8 cellular contexts compared by ENCODE assay signal in genomic region chr19:10544242-10544752, GRCh38. TPM values are rescaled to one million over a fixed set of nuclear protein-coding genes. Genes with fewer than 3 reads are reported as not detected.
DNase-seq lines count a peak whose midpoint lies in the region; ATAC-seq and TF ChIP-seq lines count a peak whose summit lies in the region.

No MANE protein-coding gene starts in this region.

- H3K9me2 ChIP-seq in OCI-LY1 (ENCODE audit: low read depth, low read length): no peaks in the 10 kb centered on the region

- peaks cover 2% of the 10 kb centered on the region for H3K27me3 Mint-ChIP-seq in activated T-cell treated with anti-CD3 and anti-CD28 coated beads, Interleukin-2, amount 50 U/mL, for 4 hours (ENCODE audit: low read depth)
- H3K27me3 Mint-ChIP-seq in chondrocyte (ENCODE audit: low read depth): no peaks in the 10 kb centered on the region

- peaks cover 11% of the 10 kb centered on the region for H3K4me1 ChIP-seq in OCI-LY1 (ENCODE audit: insufficient read depth, low read length, severe bottlenecking)
- H3K4me1 ChIP-seq in mesendoderm (ENCODE audit: control insufficient read depth, low read depth, low read length): no peaks in the 10 kb centered on the region
- peaks cover 15% of the 10 kb centered on the region for H3K4me1 ChIP-seq in upper lobe of right lung

- H3K4me3 ChIP-seq in OCI-LY1 (ENCODE audit: low read depth, low read length, poor library complexity, severe bottlenecking) (peak overlapping the region; percentile 94), mesendoderm (ENCODE audit: low read length) (peak overlapping the region; percentile 87), upper lobe of right lung (peak overlapping the region; percentile 88)

- no peak for TF ChIP-seq CTCF in OCI-LY1 (IDR thresholded peaks at IDR 0.05; ENCODE audit: low read length)
- no peak for TF ChIP-seq CTCF in chondrocyte (IDR thresholded peaks at IDR 0.05)
- no peak for TF ChIP-seq CTCF in upper lobe of right lung (IDR thresholded peaks at IDR 0.05)

- peaks cover 13% of the 10 kb centered on the region for H3K4me1 Mint-ChIP-seq in activated T-cell treated with anti-CD3 and anti-CD28 coated beads, Interleukin-2, amount 50 U/mL, for 4 hours (ENCODE audit: low read depth)
- H3K4me1 Mint-ChIP-seq in chondrocyte (ENCODE audit: low read depth): peaks cover 15% of the 10 kb centered on the region

- H3K9me3 ChIP-seq in OCI-LY1 (ENCODE audit: low read length) (no peaks in the 10 kb centered on the region), upper lobe of right lung (no peaks in the 10 kb centered on the region)

- H3K27ac ChIP-seq in OCI-LY1 (ENCODE audit: low read depth, low read length, poor library complexity, severe bottlenecking) (peak overlapping the region; percentile 59), mesendoderm (ENCODE audit: low read depth, low read length) (peak overlapping the region; percentile 37), upper lobe of right lung (peak overlapping the region; percentile 91)

- H3K27me3 ChIP-seq in OCI-LY1 (ENCODE audit: insufficient read depth, low read length): no peaks in the 10 kb centered on the region
- no peaks in the 10 kb centered on the region for H3K27me3 ChIP-seq in mesendoderm (ENCODE audit: insufficient read depth, low read length, poor library complexity)
- H3K27me3 ChIP-seq in upper lobe of right lung: no peaks in the 10 kb centered on the region

- WGBS in mesendoderm (ENCODE audit: extremely low coverage, insufficient coverage, low lambda C conversion rate): no CpG with 5 or more reads among the region's 22 CpGs

- DNase-seq in activated T-cell treated with anti-CD3 and anti-CD28 coated beads, Interleukin-2, amount 50 U/mL, for 4 hours: no peak
- DNase-seq in activated T-cell treated with anti-CD3 and anti-CD28 coated beads for 4 hours: no peak
- no peak for DNase-seq in chondrocyte (ENCODE audit: low spot score)
- DNase-seq in mesendoderm: peak; percentile 42
- DNase-seq in upper lobe of right lung: peak; percentile 73
- no peak for DNase-seq in foreskin melanocyte
- DNase-seq in NCI-H1092 (lab: John Stamatoyannopoulos, UW): no peak

- H2AFZ ChIP-seq in OCI-LY1 (ENCODE audit: low read length): no peak overlapping the region

- H4K5ac ChIP-seq in mesendoderm (ENCODE audit: low read length): no peak overlapping the region

- H3K4me2 ChIP-seq in OCI-LY1 (ENCODE audit: low read length) (peak overlapping the region; percentile 95), mesendoderm (ENCODE audit: low read length) (peak overlapping the region; percentile 75)

- H3K79me1 ChIP-seq in mesendoderm (ENCODE audit: low read length): peaks cover 4% of the 10 kb centered on the region

- no peaks in the 10 kb centered on the region for H4K20me1 ChIP-seq in OCI-LY1 (ENCODE audit: insufficient read depth, low read length)

- no peak overlapping the region for H2AK5ac ChIP-seq in mesendoderm (ENCODE audit: low read length)

- H3K36me3 ChIP-seq in OCI-LY1 (ENCODE audit: insufficient read depth, low read length): peaks cover 18% of the 10 kb centered on the region; the same call in 1 of the 2 replicates
- peaks cover 2% of the 10 kb centered on the region for H3K36me3 ChIP-seq in mesendoderm (ENCODE audit: control insufficient read depth, insufficient read depth, low read length)
- peaks cover 36% of the 10 kb centered on the region for H3K36me3 ChIP-seq in upper lobe of right lung

- H3K56ac ChIP-seq in mesendoderm (ENCODE audit: low read length): peak overlapping the region; percentile 86

- H3K9ac ChIP-seq in OCI-LY1 (ENCODE audit: low read length): peak overlapping the region; percentile 89
- peak overlapping the region; percentile 85 for H3K9ac ChIP-seq in mesendoderm (ENCODE audit: low read length)

- intact Hi-C loops in upper lobe of right lung (cut with DNase I): no loop called here

- no peak overlapping the region for H2BK5ac ChIP-seq in mesendoderm (ENCODE audit: low read length)

- H3F3A ChIP-seq in OCI-LY1 (ENCODE audit: insufficient read depth, low read length): no peaks in the 10 kb centered on the region

- H3K4me3 Mint-ChIP-seq in activated T-cell treated with anti-CD3 and anti-CD28 coated beads, Interleukin-2, amount 50 U/mL, for 4 hours: peak overlapping the region; percentile 89
- peak overlapping the region; percentile 82 for H3K4me3 Mint-ChIP-seq in chondrocyte (ENCODE audit: unreplicated experiment)

- no peak overlapping the region for H2BK120ac ChIP-seq in mesendoderm (ENCODE audit: low read depth, low read length)

- peak overlapping the region; percentile 59 for H3K27ac Mint-ChIP-seq in chondrocyte (ENCODE audit: unreplicated experiment)

- no peaks in the 10 kb centered on the region for H3K9me3 Mint-ChIP-seq in activated T-cell treated with anti-CD3 and anti-CD28 coated beads, Interleukin-2, amount 50 U/mL, for 4 hours
- no peaks in the 10 kb centered on the region for H3K9me3 Mint-ChIP-seq in chondrocyte (ENCODE audit: low read depth)

- no peak overlapping the region for H4K8ac ChIP-seq in mesendoderm (ENCODE audit: low read depth, low read length)

- peaks cover 9% of the 10 kb centered on the region; the same call in 1 of the 2 replicates for H3K79me2 ChIP-seq in OCI-LY1 (ENCODE audit: insufficient read depth, low read length)
- H3K79me2 ChIP-seq in mesendoderm (ENCODE audit: control insufficient read depth, insufficient read depth, low read length): no peaks in the 10 kb centered on the region

- H3K36me3 Mint-ChIP-seq in activated T-cell treated with anti-CD3 and anti-CD28 coated beads, Interleukin-2, amount 50 U/mL, for 4 hours (ENCODE audit: insufficient read depth): no peaks in the 10 kb centered on the region
- peaks cover 7% of the 10 kb centered on the region for H3K36me3 Mint-ChIP-seq in chondrocyte (ENCODE audit: low read depth)

- peak overlapping the region; percentile 88 for H3K18ac ChIP-seq in mesendoderm (ENCODE audit: low read length)

- H3K4ac ChIP-seq in mesendoderm (ENCODE audit: low read depth, low read length): peak overlapping the region; percentile 41

- peak; percentile 22 to 32 for ATAC-seq in activated T-cell treated with anti-CD3 and anti-CD28 coated beads, Interleukin-2, amount 50 U/mL, for 4 hours
- ATAC-seq in upper lobe of right lung: peak; percentile 36

- peak overlapping the region; percentile 45 for H3K23ac ChIP-seq in mesendoderm (ENCODE audit: low read length)

- H2BK15ac ChIP-seq in mesendoderm (replicated peaks; ENCODE audit: low read depth): no peak overlapping the region

RNA-seq across cellular contexts. Expression of gene ATG4D, which starts 0.6 kb away (rescaled TPM):
- 10 to 100 TPM; 36.3 to 47.1 (median 39.9) TPM for total RNA-seq in activated T-cell treated with anti-CD3 and anti-CD28 coated beads, Interleukin-2, amount 50 U/mL, for 4 hours
- total RNA-seq in chondrocyte (14.8 to 23.2 TPM (median 21.7 TPM) in 3 replicates), upper lobe of right lung (21.0 TPM)
- 23.0 TPM for polyA plus RNA-seq in mesendoderm (2013, experiment 1 of 2)
- polyA plus RNA-seq in mesendoderm (2013, experiment 2 of 2): 23.3 TPM

RNA-seq across cellular contexts. Expression of gene KRI1, which starts 21.5 kb away (rescaled TPM):
- total RNA-seq in activated T-cell treated with anti-CD3 and anti-CD28 coated beads, Interleukin-2, amount 50 U/mL, for 4 hours: 10 to 100 TPM; 74.2 to 95.4 (median 87.4) TPM
- total RNA-seq in chondrocyte: 14.2 to 16.1 TPM (median 15.4 TPM) in 3 replicates
- polyA plus RNA-seq in mesendoderm (2013, experiment 1 of 2): 32.6 TPM
- 31.2 TPM for polyA plus RNA-seq in mesendoderm (2013, experiment 2 of 2)
- 19.6 TPM for total RNA-seq in upper lobe of right lung

RNA-seq across cellular contexts. Expression of gene CDKN2D, which starts 24.5 kb away (rescaled TPM):
- total RNA-seq in activated T-cell treated with anti-CD3 and anti-CD28 coated beads, Interleukin-2, amount 50 U/mL, for 4 hours: 10 to 100 TPM; 15.3 to 19.8 (median 19.7) TPM
- total RNA-seq in chondrocyte: 8.3 to 12.0 TPM (median 10.4 TPM) in 3 replicates
- polyA plus RNA-seq in mesendoderm (2013, experiment 1 of 2): 0.93 TPM
- 1.1 TPM for polyA plus RNA-seq in mesendoderm (2013, experiment 2 of 2)
- 10.5 TPM for total RNA-seq in upper lobe of right lung

RNA-seq across cellular contexts. Expression of gene S1PR5, which starts 27.1 kb away (rescaled TPM):
- total RNA-seq in activated T-cell treated with anti-CD3 and anti-CD28 coated beads, Interleukin-2, amount 50 U/mL, for 4 hours: under 1 TPM; 0.15 to 0.27 (median 0.24) TPM
- 3.7 to 6.7 TPM (median 6.4 TPM) in 3 replicates for total RNA-seq in chondrocyte
- polyA plus RNA-seq in mesendoderm (2013, experiment 1 of 2): 2.4 TPM
- polyA plus RNA-seq in mesendoderm (2013, experiment 2 of 2): 2.4 TPM
- total RNA-seq in upper lobe of right lung: 2.1 TPM

RNA-seq across cellular contexts. Expression of gene KEAP1, which starts 41.1 kb away (rescaled TPM):
- 10 to 100 TPM; 89.9 to 98.7 (median 92.9) TPM for total RNA-seq in activated T-cell treated with anti-CD3 and anti-CD28 coated beads, Interleukin-2, amount 50 U/mL, for 4 hours
- total RNA-seq in chondrocyte: 69.3 to 79.9 TPM (median 70.9 TPM) in 3 replicates
- 36.4 TPM for polyA plus RNA-seq in mesendoderm (2013, experiment 1 of 2)
- 34.5 TPM for polyA plus RNA-seq in mesendoderm (2013, experiment 2 of 2)
- total RNA-seq in upper lobe of right lung: 69.1 TPM

Comparison
In these comparisons a context has a peak if more than half of its experiments do, and no peak if none do; other contexts are left out.
1. DNase-seq: peak in mesendoderm (single experiment) and upper lobe of right lung (single experiment); none in activated T-cell treated with anti-CD3 and anti-CD28 coated beads, Interleukin-2, amount 50 U/mL, for 4 hours (single experiment), activated T-cell treated with anti-CD3 and anti-CD28 coated beads for 4 hours (single experiment), chondrocyte (single experiment), foreskin melanocyte (single experiment) and NCI-H1092 (single experiment).
2. H3K27ac ChIP-seq: peak in every context shown above with its lines; median percentile 91 in upper lobe of right lung; 59 in OCI-LY1; 37 in mesendoderm.
3. Peak in every context shown above with its lines, with median percentiles within 50 percentile points of each other: H3K4me3 ChIP-seq.